In genomic region chr22:47854680-47855079, GRCh38 we compare ENCODE assay signal across 1 cellular context.
TF ChIP-seq lines count a peak whose summit lies in the region.

No MANE protein-coding gene starts in this region.

TF ChIP-seq in SK-N-SH, 30 proteins besides CTCF, POLR2A, EP300 and RAD21 (continued from another document):
- TF ChIP-seq, protein P1, sequence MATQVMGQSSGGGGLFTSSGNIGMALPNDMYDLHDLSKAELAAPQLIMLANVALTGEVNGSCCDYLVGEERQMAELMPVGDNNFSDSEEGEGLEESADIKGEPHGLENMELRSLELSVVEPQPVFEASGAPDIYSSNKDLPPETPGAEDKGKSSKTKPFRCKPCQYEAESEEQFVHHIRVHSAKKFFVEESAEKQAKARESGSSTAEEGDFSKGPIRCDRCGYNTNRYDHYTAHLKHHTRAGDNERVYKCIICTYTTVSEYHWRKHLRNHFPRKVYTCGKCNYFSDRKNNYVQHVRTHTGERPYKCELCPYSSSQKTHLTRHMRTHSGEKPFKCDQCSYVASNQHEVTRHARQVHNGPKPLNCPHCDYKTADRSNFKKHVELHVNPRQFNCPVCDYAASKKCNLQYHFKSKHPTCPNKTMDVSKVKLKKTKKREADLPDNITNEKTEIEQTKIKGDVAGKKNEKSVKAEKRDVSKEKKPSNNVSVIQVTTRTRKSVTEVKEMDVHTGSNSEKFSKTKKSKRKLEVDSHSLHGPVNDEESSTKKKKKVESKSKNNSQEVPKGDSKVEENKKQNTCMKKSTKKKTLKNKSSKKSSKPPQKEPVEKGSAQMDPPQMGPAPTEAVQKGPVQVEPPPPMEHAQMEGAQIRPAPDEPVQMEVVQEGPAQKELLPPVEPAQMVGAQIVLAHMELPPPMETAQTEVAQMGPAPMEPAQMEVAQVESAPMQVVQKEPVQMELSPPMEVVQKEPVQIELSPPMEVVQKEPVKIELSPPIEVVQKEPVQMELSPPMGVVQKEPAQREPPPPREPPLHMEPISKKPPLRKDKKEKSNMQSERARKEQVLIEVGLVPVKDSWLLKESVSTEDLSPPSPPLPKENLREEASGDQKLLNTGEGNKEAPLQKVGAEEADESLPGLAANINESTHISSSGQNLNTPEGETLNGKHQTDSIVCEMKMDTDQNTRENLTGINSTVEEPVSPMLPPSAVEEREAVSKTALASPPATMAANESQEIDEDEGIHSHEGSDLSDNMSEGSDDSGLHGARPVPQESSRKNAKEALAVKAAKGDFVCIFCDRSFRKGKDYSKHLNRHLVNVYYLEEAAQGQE (IDR thresholded peaks at IDR 0.05; ENCODE audit: low read depth, low read length): no peak
- no peak for TF ChIP-seq RCOR1 (IDR thresholded peaks at IDR 0.05; ENCODE audit: low read length)
